In the genomic region with DNA sequence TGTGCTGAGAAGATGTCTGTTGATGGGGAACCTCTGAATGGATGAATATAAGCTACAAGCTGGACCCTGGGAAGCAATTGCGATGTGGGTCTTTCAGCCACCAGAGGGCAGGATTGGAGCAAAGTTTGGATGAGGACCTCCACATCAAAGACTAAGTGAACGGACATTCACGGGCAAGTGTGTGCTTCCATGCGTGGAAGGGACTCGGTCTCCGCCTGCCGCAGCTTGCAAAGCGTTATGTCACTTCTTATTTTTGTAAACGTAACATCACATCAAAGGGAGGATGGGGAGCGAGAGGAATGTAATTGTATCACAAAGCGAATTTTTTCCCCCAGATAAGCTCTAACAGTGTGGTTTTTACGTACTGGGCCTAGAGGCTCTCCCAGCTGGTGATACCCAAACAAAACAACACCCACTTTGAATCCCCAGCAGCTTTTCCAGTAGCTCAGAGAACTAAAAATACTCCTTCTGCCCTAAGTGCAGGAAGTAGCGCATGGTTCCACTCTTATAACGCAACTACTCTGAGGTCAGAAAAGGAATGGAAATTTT, we compare ENCODE assay signal across 8 cellular contexts.
DNase-seq lines count a peak whose midpoint lies in the region; ATAC-seq, FAIRE-seq and TF ChIP-seq lines count a peak whose summit lies in the region.

No MANE protein-coding gene starts in this region.

- FAIRE-seq in urothelium cell line (lab: Jason Lieb, UNC): no peak

- no peaks in the 10 kb centered on the region for H3K27me3 ChIP-seq in right cardiac atrium (ENCODE audit: control insufficient read depth, insufficient read depth)

- 2% methylated on average over 14 of the region's 14 CpGs for WGBS in right cardiac atrium

- intact Hi-C loops in right cardiac atrium (cut with DNase I): loop anchor here in 3 of 4 donors (5.0 to 10.0 kb wide), 5 partner anchors 121 to 481 kb away; no protein-coding TSS in a partner anchor

- H3K9me3 ChIP-seq in right cardiac atrium (ENCODE audit: control insufficient read depth, low read length): no peaks in the 10 kb centered on the region

- H3K27ac ChIP-seq in angular gyrus (ENCODE audit: low read depth, low read length) (peak overlapping the region; percentile 87), right cardiac atrium (ENCODE audit: low read length) (no peak overlapping the region)

- TF ChIP-seq POLR2A in NB4 (IDR thresholded peaks at IDR 0.05; ENCODE audit: extremely low read depth, insufficient read length): no peak

- peak; percentile 77 for TF ChIP-seq CTCF in GM12865 (IDR thresholded peaks at IDR 0.05; ENCODE audit: insufficient read depth, low read depth, low read length, missing control alignments)
- TF ChIP-seq CTCF in NB4 (IDR thresholded peaks at IDR 0.05; ENCODE audit: low read depth, low read length): peak; percentile 86

- H3K4me1 ChIP-seq in right cardiac atrium (ENCODE audit: control insufficient read depth, insufficient read depth, low read length): peaks cover 5% of the 10 kb centered on the region

- peak; percentile 89 for DNase-seq in GM12865 (ENCODE audit: low read depth)
- peak; percentile 78 for DNase-seq in NB4 (ENCODE audit: low read depth)
- peak; percentile 38 for DNase-seq in T follicular helper cell (ENCODE audit: low read depth)
- DNase-seq in right cardiac atrium: peak; percentile 81 to 91 (median 85)
- peak; percentile 46 for DNase-seq in pulmonary artery endothelial cell (ENCODE audit: low read depth, low spot score)
- DNase-seq in urothelium cell line (ENCODE audit: low spot score): peak; percentile 68

- H3K4me3 ChIP-seq in GM12865 (ENCODE audit: low read depth, low read length) (peak overlapping the region; percentile 59), NB4 (ENCODE audit: low read depth, low read length) (no peak overlapping the region), right cardiac atrium (ENCODE audit: low read length) (peak overlapping the region; percentile 7)

- ATAC-seq in HG02610 (IDR thresholded peaks at IDR 0.05; ENCODE audit: unreplicated experiment): peak; percentile 85
- peak; percentile 81 to 84 for ATAC-seq in right cardiac atrium

Comparison
In these comparisons a context has a peak if more than half of its experiments do, and no peak if none do; other contexts are left out.
1. DNase-seq: peak in every context shown above with its lines; median percentile 89 in GM12865; 85 in right cardiac atrium; 78 in NB4; 68 in urothelium cell line; 46 in pulmonary artery endothelial cell; 38 in T follicular helper cell.